In genomic region chr14:89190779-89191513, GRCh38 we compare ENCODE assay signal across 15 cellular contexts.
DNase-seq lines count a peak whose midpoint lies in the region; ATAC-seq, FAIRE-seq and TF ChIP-seq lines count a peak whose summit lies in the region.
"Had no signal": no experiment of that assay in that cellular context is flagged by ENCODE, and none has a peak within 500 bp of the region (broad histone marks: within the 10 kb centered on the region; RNA-seq: fewer than 3 reads in every experiment).

No MANE protein-coding gene starts in this region.

- no peaks in the 10 kb centered on the region for H3K9me3 ChIP-seq in HepG2 (ENCODE audit: low read length)
- no peaks in the 10 kb centered on the region for H3K9me3 ChIP-seq in right lobe of liver
- H3K9me3 ChIP-seq: breast epithelium had no signal

- intact Hi-C loops in HepG2 (cut with micrococcal nuclease; ENCODE audit: unreplicated experiment) (no loop called here), right lobe of liver (cut with DNase I) (no loop called here)

- H3K27me3 Mint-ChIP-seq in type B pancreatic cell, result no peaks in the 10 kb centered on the region

- no peak for TF ChIP-seq RAD21 in HepG2 (CRISPR knock-in tag; IDR thresholded peaks at IDR 0.05)

- in situ Hi-C loops in HepG2 (cut with HindIII; ENCODE audit: extremely low pct_ligation_motif_present, low pct_unique_long_range_greater_than_20kb), result no loop called here

- TF ChIP-seq CTCF in HepG2 (CRISPR knock-in tag; IDR thresholded peaks at IDR 0.05), result no peak
- no peak for TF ChIP-seq CTCF in right lobe of liver (IDR thresholded peaks at IDR 0.05)
- no peak for TF ChIP-seq CTCF in type B pancreatic cell (conservative IDR thresholded peaks at IDR 0.05)

- no peak for TF ChIP-seq EP300 in HepG2 (IDR thresholded peaks at IDR 0.05; ENCODE audit: low read depth in 2 of 2, low read length in 2 of 2)
- TF ChIP-seq EP300 in HepG2 (CRISPR knock-in tag; IDR thresholded peaks at IDR 0.05; ENCODE audit: borderline replicate concordance), result no peak

- peaks cover 21% of the 10 kb centered on the region for H3K36me3 Mint-ChIP-seq in type B pancreatic cell

- H4K20me1 ChIP-seq in HepG2 (ENCODE audit: insufficient read depth, low read length), result peaks cover 23% of the 10 kb centered on the region

- H3K9ac ChIP-seq in HepG2 (ENCODE audit: insufficient read depth, low read depth, low read length), result no peak overlapping the region

- H3K27ac Mint-ChIP-seq in type B pancreatic cell, result peak overlapping the region; percentile 58
- H3K27ac Mint-ChIP-seq: activated T-helper 1 cell treated with anti-CD3 and anti-CD28 coated beads, Interleukin-12 subunit alpha, Interleukin-12 subunit beta, Interleukin-2, Interleukin-4 antibody, amounts not matched to agents 30 ng/mL and 10 ng/mL and 1 ng/mL, durations not matched to agents 14 hours and 24 hours and 36 hours had no signal

- CTCF ChIA-PET in HepG2 (lab: Yijun Ruan, JAX; ENCODE audit: low intra/inter-chr PET ratio, low total read pairs), result no interaction called here

- BruUV-seq in HepG2 (replicated peaks; lab: Mats Ljungman, UMichigan), result no TSS peak

- H3K4me3 Mint-ChIP-seq in type B pancreatic cell, result no peak overlapping the region
- H3K4me3 Mint-ChIP-seq: activated T-helper 1 cell treated with anti-CD3 and anti-CD28 coated beads, Interleukin-12 subunit alpha, Interleukin-12 subunit beta, Interleukin-2, Interleukin-4 antibody, amounts not matched to agents 30 ng/mL and 10 ng/mL and 1 ng/mL, durations not matched to agents 14 hours and 24 hours and 36 hours had no signal

- H3K27ac ChIP-seq in HepG2 (ENCODE audit: extremely low read length, insufficient read depth, low read length) (no peak overlapping the region), right lobe of liver (no peak overlapping the region)
- H3K27ac ChIP-seq: A549, breast epithelium, VCaP had no signal

- TF ChIP-seq POLR2A in HepG2 (IDR thresholded peaks at IDR 0.05; ENCODE audit: insufficient read depth in 1 of 2, low read depth in 2 of 2, low read length in 2 of 2) (no peak), right lobe of liver (IDR thresholded peaks at IDR 0.05) (no peak)

- ATAC-seq in HepG2 (no peak), right lobe of liver (no peak), HG03571 (IDR thresholded peaks at IDR 0.05; ENCODE audit: unreplicated experiment) (no peak)
- ATAC-seq: A549, left ventricle myocardium superior had no signal

- no peak for FAIRE-seq in HepG2 (lab: Jason Lieb, UNC)
- FAIRE-seq: A549, H1 had no signal

- no peak for DNase-seq in HepG2 (ENCODE audit: low spot score)
- DNase-seq in right lobe of liver, result no peak
- peak; percentile 98 for DNase-seq in NCI-H524 treated with DMSO at 0.1 percent for 48 hours (lab: John Stamatoyannopoulos, UW)
- peak; percentile 94 for DNase-seq in foreskin melanocyte
- no peak for DNase-seq in type B pancreatic cell (ENCODE audit: extremely low spot score, unreplicated experiment)
- no peak for DNase-seq in MV-4-11 (lab: John Stamatoyannopoulos, UW)
- DNase-seq in stimulated activated naive CD4-positive, alpha-beta T cell treated with Interleukin-2 at 50 U/mL for 16 hours (lab: John Stamatoyannopoulos, UW), result no peak
- DNase-seq: KBM-7, left ventricle myocardium superior had no signal

- H3K4me1 Mint-ChIP-seq in type B pancreatic cell (ENCODE audit: unreplicated experiment), result peaks cover 10% of the 10 kb centered on the region

- H3K36me3 ChIP-seq in HepG2 (replicated peaks in 1 of 2; ENCODE audit: control insufficient read depth in 1 of 2, insufficient read depth in 2 of 2, low read length in 2 of 2) (peaks cover 30 to 55% of the 10 kb centered on the region in 2 experiments), right lobe of liver (peaks cover 0 to 8% (median 0%) of the 10 kb centered on the region in 4 donors)
- H3K36me3 ChIP-seq: breast epithelium had no signal

- H3K27me3 ChIP-seq in HepG2 (ENCODE audit: control insufficient read depth in 1 of 2, insufficient read depth in 2 of 2, low read length in 2 of 2) (no peaks in the 10 kb centered on the region), right lobe of liver (no peaks in the 10 kb centered on the region)
- H3K27me3 ChIP-seq: breast epithelium had no signal

- no peaks in the 10 kb centered on the region for H3K79me2 ChIP-seq in HepG2 (ENCODE audit: insufficient read depth, low read length)

- H3K4me1 ChIP-seq in HepG2 (ENCODE audit: insufficient read depth, low read length) (peaks cover 20% of the 10 kb centered on the region), right lobe of liver (peaks cover 0 to 22% (median 0%) of the 10 kb centered on the region in 4 donors)
- H3K4me1 ChIP-seq: A549, breast epithelium had no signal

- over 99% methylated on average over 9 of the region's 10 CpGs for WGBS in HepG2 (ENCODE audit: low lambda C conversion rate)
- 94% methylated on average over 7 of the region's 10 CpGs for WGBS in right lobe of liver (ENCODE audit: insufficient coverage, low coverage, low lambda C conversion rate, missing lambda C conversion rate)

- peaks cover 8% of the 10 kb centered on the region for H3K9me3 Mint-ChIP-seq in type B pancreatic cell
- H3K9me3 Mint-ChIP-seq: activated T-helper 1 cell treated with anti-CD3 and anti-CD28 coated beads, Interleukin-12 subunit alpha, Interleukin-12 subunit beta, Interleukin-2, Interleukin-4 antibody, amounts not matched to agents 30 ng/mL and 10 ng/mL and 1 ng/mL, durations not matched to agents 14 hours and 24 hours and 36 hours had no signal

- H3K4me3 ChIP-seq in HepG2 (replicated peaks in 1 of 3; ENCODE audit: insufficient read depth in 1 of 3, low read depth in 2 of 3, low read length in 3 of 3) (no peak overlapping the region), right lobe of liver (no peak overlapping the region)
- H3K4me3 ChIP-seq: A549, breast epithelium had no signal

- H2AFZ ChIP-seq in HepG2 (ENCODE audit: low read length), result no peak overlapping the region

- no peak overlapping the region for H3K4me2 ChIP-seq in HepG2 (ENCODE audit: low read depth, low read length)
- H3K4me2 ChIP-seq: A549 had no signal

- POLR2A ChIA-PET in HepG2 (lab: Yijun Ruan, JAX), result no interaction called here

TF ChIP-seq in HepG2, 621 proteins besides CTCF, POLR2A, EP300 and RAD21:
- TF ChIP-seq RFX1 (IDR thresholded peaks at IDR 0.05), result peak; percentile 47; the same call in 1 of the 2 replicates
- TF ChIP-seq ARID5B (CRISPR knock-in tag; IDR thresholded peaks at IDR 0.05), result no peak
- TF ChIP-seq CBX1 (IDR thresholded peaks at IDR 0.05; ENCODE audit: low read depth), result no peak
- TF ChIP-seq RFX3 (CRISPR knock-in tag; IDR thresholded peaks at IDR 0.05), result peak; percentile 55

Comparison
In these comparisons a context has a peak if more than half of its experiments do, and no peak if none do; other contexts are left out.
1. DNase-seq: peak in NCI-H524 treated with DMSO at 0.1 percent for 48 hours (single experiment) and foreskin melanocyte (single experiment); none in HepG2 (single experiment), right lobe of liver (0 of 3), type B pancreatic cell (single experiment), MV-4-11 (single experiment) and stimulated activated naive CD4-positive, alpha-beta T cell treated with Interleukin-2 at 50 U/mL for 16 hours (single experiment).